Comparison of ENCODE assay signal across 26 cellular contexts in the genomic region with DNA sequence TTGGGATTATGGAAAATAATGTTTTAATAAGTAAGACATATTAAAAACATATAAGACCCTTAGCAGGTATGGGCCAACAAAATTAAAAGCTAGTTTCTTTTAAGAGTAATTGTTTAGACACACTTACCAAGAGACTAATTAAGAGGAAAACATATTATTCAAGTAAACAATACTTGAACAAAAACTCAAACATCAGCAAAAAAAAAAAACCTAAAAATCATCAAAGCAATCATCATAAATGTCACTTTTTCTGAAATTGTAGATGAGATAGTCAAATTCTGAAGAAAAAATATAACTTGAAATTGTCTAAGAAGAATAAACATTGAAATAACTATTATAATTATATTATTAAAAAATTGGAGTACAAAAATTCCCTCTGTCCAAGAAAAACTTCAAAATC.
"Had no signal": no experiment of that assay in that cellular context is flagged by ENCODE, and none has a peak within 500 bp of the region (broad histone marks: within the 10 kb centered on the region; RNA-seq: fewer than 3 reads in every experiment).

No MANE protein-coding gene starts in this region.

- H3K27me3 ChIP-seq: heart right ventricle, hepatocyte, left lung, pancreas, sigmoid colon, tibial nerve, uterus had no signal

- DNase-seq: heart right ventricle; left colon; left lung; lower lobe of right lung; mammary epithelial cell; naive thymus-derived CD8-positive, alpha-beta T cell; nucleus accumbens; pancreas; posterior cingulate gyrus; retina; right cardiac atrium; sigmoid colon; stimulated activated CD4-positive, alpha-beta T cell treated with anti-CD3 and anti-CD28 coated beads, Interleukin-1b, Interleukin-23, amount 100 ng/mL, for 48 hours; stimulated activated CD4-positive, alpha-beta T cell treated with anti-CD3 and anti-CD28 coated beads, Interleukin-2, amount 100 ng/mL, for 48 hours; stimulated activated CD4-positive, alpha-beta T cell treated with anti-CD3 and anti-CD28 coated beads, Interleukin-4, amount 100 ng/mL, for 4 hours; stimulated activated CD8-positive, alpha-beta memory T cell treated with anti-CD3 and anti-CD28 coated beads, Interleukin-4, amount 100 ng/mL, for 48 hours; stimulated activated naive CD4-positive, alpha-beta T cell treated with Interleukin-2 at 50 U/mL for 16 hours; stimulated activated naive CD8-positive, alpha-beta T cell treated with anti-CD3 and anti-CD28 coated beads, Interleukin-15, amount 100 ng/mL, for 72 hours; substantia nigra; uterus had no signal

- H3K79me2 ChIP-seq: hepatocyte had no signal

- H3K27ac ChIP-seq: heart right ventricle, hepatocyte, left lung, lower lobe of right lung, pancreas, prostate gland, sigmoid colon, tibial nerve, uterus had no signal

- FAIRE-seq: keratinocyte, pancreas had no signal

- H3K36me3 ChIP-seq: heart right ventricle, left lung, lower lobe of right lung, pancreas, prostate gland, sigmoid colon, tibial nerve, uterus had no signal

- H3K9me3 ChIP-seq: left lung, lower lobe of right lung, pancreas, prostate gland, sigmoid colon, tibial nerve, uterus had no signal

- H2AFZ ChIP-seq: hepatocyte had no signal

- H3K4me2 ChIP-seq: hepatocyte, smooth muscle cell had no signal

- H3K4me3 ChIP-seq: heart right ventricle, hepatocyte, left lung, lower lobe of right lung, pancreas, prostate gland, sigmoid colon, smooth muscle cell, tibial nerve, uterus had no signal

- ATAC-seq: heart right ventricle; left colon; left lung; lower lobe of right lung; naive thymus-derived CD8-positive, alpha-beta T cell; pancreas; right cardiac atrium; stimulated activated memory B cell treated with anti-CD40 and anti-IgM and Interleukin-4, amounts not matched to agents 10 μg/mL and 1 μg/mL and 100 μg/mL, for 72 hours; stimulated activated naive CD8-positive, alpha-beta T cell treated with anti-CD3 and anti-CD28 coated beads, Interleukin-15, amount 100 ng/mL, for 72 hours had no signal

- H3K4me1 ChIP-seq: heart right ventricle, left lung, lower lobe of right lung, pancreas, prostate gland, sigmoid colon, tibial nerve, uterus had no signal
